ENCODE assay signal across 8 cellular contexts in genomic region chr5:60944904-60945759, GRCh38. TPM values are rescaled to one million over a fixed set of nuclear protein-coding genes. Genes with fewer than 3 reads are reported as not detected.
DNase-seq lines count a peak whose midpoint lies in the region; ATAC-seq lines count a peak whose summit lies in the region.

Gene ERCC8, minus strand, starts transcription at chr5:60945070. Its CDS starts 62 bp downstream, at chr5:60945008.
Gene NDUFAF2, plus strand, starts transcription at chr5:60945205. Its CDS starts 51 bp downstream, at chr5:60945256.

- no peaks in the 10 kb centered on the region for H3K27me3 ChIP-seq in esophagus (ENCODE audit: control insufficient read depth in 1 of 2, insufficient read depth in 2 of 2, low read length in 2 of 2)
- no peaks in the 10 kb centered on the region for H3K27me3 ChIP-seq in mucosa of rectum (ENCODE audit: control insufficient read depth in 2 of 2, insufficient read depth in 2 of 2, low read length in 2 of 2)

- peaks cover 0 to 3% (median 2%) of the 10 kb centered on the region in 3 donors for H3K9me3 Mint-ChIP-seq in IgD-negative memory B cell

- peak within 1 kb of the TSS; percentile 72 to 74 for H3K4me3 ChIP-seq in esophagus (ENCODE audit: low read depth in 1 of 2, low read length in 2 of 2)
- H3K4me3 ChIP-seq in mucosa of rectum (ENCODE audit: low read length in 2 of 2) = peak within 1 kb of the TSS; percentile 95 to 99

- H3K4me1 ChIP-seq in esophagus (ENCODE audit: control insufficient read depth in 2 of 2, insufficient read depth in 2 of 2, low read length in 1 of 2) = no peaks in the 10 kb centered on the region
- H3K4me1 ChIP-seq in mucosa of rectum (ENCODE audit: control insufficient read depth in 2 of 2, insufficient read depth in 2 of 2, low read length in 2 of 2) = peaks cover 3 to 14% of the 10 kb centered on the region in 2 donors

- peak within 1 kb of the TSS; percentile 83 for H3K9ac ChIP-seq in mucosa of rectum (ENCODE audit: low read depth in 1 of 2, low read length in 2 of 2)

- H3K27me3 Mint-ChIP-seq in IgD-negative memory B cell = no peaks in the 10 kb centered on the region

- H3K9me3 ChIP-seq in esophagus (ENCODE audit: control insufficient read depth in 2 of 2, insufficient read depth in 1 of 2, low read depth in 1 of 2, low read length in 1 of 2) (no peaks in the 10 kb centered on the region), mucosa of rectum (ENCODE audit: control insufficient read depth in 2 of 2, low read length in 2 of 2) (no peaks in the 10 kb centered on the region)

- H3K27ac ChIP-seq in esophagus (ENCODE audit: low read depth in 2 of 2, low read length in 1 of 2) (peak within 1 kb of the TSS; percentile 76 to 77), mucosa of rectum (ENCODE audit: low read depth in 2 of 2, low read length in 2 of 2) (peak within 1 kb of the TSS; percentile 69 to 73)

- H3K36me3 ChIP-seq in esophagus (ENCODE audit: control insufficient read depth in 2 of 2, insufficient read depth in 2 of 2, low read length in 1 of 2) (no peaks in the 10 kb centered on the region), mucosa of rectum (ENCODE audit: control insufficient read depth in 2 of 2, insufficient read depth in 2 of 2, low read length in 2 of 2) (peaks cover 0 to 4% of the 10 kb centered on the region in 2 donors)

- 2 to 3% methylated on average over 61 of the region's 61 CpGs for WGBS in esophagus, 2 donors

- H3K27ac Mint-ChIP-seq in IgD-negative memory B cell = peak within 1 kb of the TSS in 2 of 3 donors; percentile 69 to 95

- H3K4me1 Mint-ChIP-seq in IgD-negative memory B cell = peaks cover 12 to 28% (median 26%) of the 10 kb centered on the region in 3 donors

- H3K36me3 Mint-ChIP-seq in IgD-negative memory B cell = no peaks in the 10 kb centered on the region

- ATAC-seq in GM21576 (IDR thresholded peaks at IDR 0.05; ENCODE audit: unreplicated experiment) = peak; percentile 99

- DNase-seq in DMS153 (lab: John Stamatoyannopoulos, UW) (peak; percentile 54), OCI-M1 (lab: John Stamatoyannopoulos, UW) (peak; percentile 93), activated T-cell treated with anti-CD3 and anti-CD28 coated beads for 4 hours (peak; percentile 82)
- peak; percentile 76 to 78 for DNase-seq in stimulated activated CD8-positive, alpha-beta memory T cell treated with anti-CD3 and anti-CD28 coated beads, Interleukin-4, amount 100 ng/mL, for 4 hours (ENCODE audit: low read depth in 2 of 2, low spot score in 1 of 2)

- no peak within 1 kb of the TSS for H3K4me3 Mint-ChIP-seq in IgD-negative memory B cell

RNA-seq across cellular contexts. Expression of gene ERCC8, which starts in this region (rescaled TPM):
- polyA plus RNA-seq in IgD-negative memory B cell (12.0 TPM), esophagus (1 to 10 TPM; 2.5 to 4.2 TPM)

RNA-seq across cellular contexts. Expression of gene NDUFAF2, which starts in this region (rescaled TPM):
- 21.1 TPM for polyA plus RNA-seq in IgD-negative memory B cell
- polyA plus RNA-seq in esophagus = 10 to 100 TPM; 40.5 to 40.6 TPM

Comparison
In these comparisons a context has a peak if more than half of its experiments do, and no peak if none do; other contexts are left out.
1. Peak in every context shown above with its lines: DNase-seq, ATAC-seq, H3K4me3 ChIP-seq and H3K27ac ChIP-seq.